1 cellular context compared by ENCODE assay signal in genomic region chr18:77065221-77065981, GRCh38.
TF ChIP-seq lines count a peak whose summit lies in the region.

No MANE protein-coding gene starts in this region.

TF ChIP-seq in SK-N-SH, 30 proteins besides CTCF, POLR2A, EP300 and RAD21 (continued from another document):
- TF ChIP-seq ELF1 (IDR thresholded peaks at IDR 0.05): no peak
- no peak for TF ChIP-seq RCOR1 (IDR thresholded peaks at IDR 0.05; ENCODE audit: low read length)
- TF ChIP-seq NFIC (IDR thresholded peaks at IDR 0.05; ENCODE audit: borderline replicate concordance): peak; percentile 33; the same call in 1 of the 2 replicates
